Comparison of ENCODE assay signal across 22 cellular contexts in the genomic region with DNA sequence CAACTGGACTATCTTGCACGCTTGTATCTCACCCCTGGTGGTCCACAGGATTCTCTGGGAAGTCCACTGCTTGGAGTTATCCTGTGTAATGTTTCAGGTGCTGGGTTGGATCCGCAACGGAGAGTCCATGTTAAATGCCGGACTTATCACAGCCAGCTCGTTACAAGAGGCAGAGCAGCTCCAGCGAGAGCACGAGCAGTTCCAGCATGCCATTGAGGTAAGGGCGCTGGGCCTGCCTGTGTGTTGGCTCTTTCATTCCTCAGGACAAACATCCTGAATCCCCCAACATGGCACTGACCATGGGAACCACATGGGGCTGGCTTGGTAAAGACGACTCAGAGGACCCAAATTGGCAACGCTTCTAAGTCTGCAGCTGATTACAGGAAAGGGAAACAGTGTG.
A peak's percentile ranks its signal among the peaks of the same experiment; 100 is the strongest.
DNase-seq lines count a peak whose midpoint lies in the region; ATAC-seq and TF ChIP-seq lines count a peak whose summit lies in the region.
"Had no signal": no experiment of that assay in that cellular context is flagged by ENCODE, and none has a peak within 500 bp of the region (broad histone marks: within the 10 kb centered on the region; RNA-seq: fewer than 3 reads in every experiment).

No MANE protein-coding gene starts in this region.

- no peak for DNase-seq in activated CD4-positive, alpha-beta memory T cell treated with anti-CD3 and anti-CD28 coated beads, Interleukin-2, amount 10 ng/mL, durations not matched to agents 7 days and 5 days
- DNase-seq in activated CD4-positive, alpha-beta memory T cell treated with anti-CD3 and anti-CD28 coated beads for 36 hours = no peak
- peak in 1 of 5 donors; percentile 46 for DNase-seq in heart left ventricle
- DNase-seq in cardiac septum (ENCODE audit: low spot score) = no peak
- DNase-seq in dermis blood vessel endothelial cell = peak; percentile 28
- no peak for DNase-seq in nephron progenitor cell
- no peak for DNase-seq in SK-N-SH
- no peak for DNase-seq in aorta
- DNase-seq: Calu3, DMS153, GM23248, NCI-H1092, NCI-H1436, NCI-H187 treated with DMSO at 0.1 percent for 48 hours, NCI-H2107, NCI-H446 treated with DMSO at 0.1 percent for 48 hours, NCI-H526 treated with DMSO at 0.1 percent for 48 hours had no signal

- H3K4me1 ChIP-seq in heart left ventricle (peaks cover 0 to 13% (median 2%) of the 10 kb centered on the region in 12 donors), SK-N-SH (ENCODE audit: control insufficient read depth in 1 of 2, insufficient read depth in 2 of 2, low read depth in 1 of 2, low read length in 1 of 2) (peaks cover 0 to 11% of the 10 kb centered on the region in 2 experiments; a peak in 2 of 4 replicates), aorta (ENCODE audit: control insufficient read depth in 1 of 2, insufficient read depth in 2 of 2, low read length in 2 of 2) (no peaks in the 10 kb centered on the region)
- H3K4me1 ChIP-seq: HAP-1 had no signal

- H3K27me3 ChIP-seq in heart left ventricle (no peaks in the 10 kb centered on the region), SK-N-SH (ENCODE audit: insufficient read depth) (no peaks in the 10 kb centered on the region), aorta (ENCODE audit: control insufficient read depth in 1 of 2, insufficient read depth in 2 of 2, low read length in 1 of 2) (no peaks in the 10 kb centered on the region)

- H3K9me3 ChIP-seq in heart left ventricle (peaks cover 0 to 4% (median 0%) of the 10 kb centered on the region in 12 donors), SK-N-SH (no peaks in the 10 kb centered on the region), aorta (ENCODE audit: control insufficient read depth, low read length) (no peaks in the 10 kb centered on the region)
- H3K9me3 ChIP-seq: HAP-1 had no signal

- no peak overlapping the region for H3K4me3 Mint-ChIP-seq in activated CD4-positive, alpha-beta memory T cell treated with anti-CD3 and anti-CD28 coated beads, Interleukin-2, amount 10 ng/mL, durations not matched to agents 7 days and 5 days
- no peak overlapping the region for H3K4me3 Mint-ChIP-seq in activated CD4-positive, alpha-beta memory T cell treated with anti-CD3 and anti-CD28 coated beads for 36 hours
- no peak overlapping the region for H3K4me3 Mint-ChIP-seq in nephron progenitor cell

- 54 to 77% (median 63%) methylated on average over 3 to 10 of the region's 10 CpGs for WGBS in heart left ventricle, 4 donors
- WGBS in SK-N-SH (ENCODE audit: low lambda C conversion rate) = 94% methylated on average over 7 of the region's 10 CpGs
- 81 to 84% methylated on average over 10 of the region's 10 CpGs for WGBS in aorta, 2 donors

- TF ChIP-seq CTCF in heart left ventricle (IDR thresholded peaks at IDR 0.05) (no peak), nephron progenitor cell (IDR thresholded peaks at IDR 0.05) (no peak), SK-N-SH (IDR thresholded peaks at IDR 0.05) (no peak)

- TF ChIP-seq RAD21 in SK-N-SH (IDR thresholded peaks at IDR 0.05; ENCODE audit: low read length) = no peak

- no peak overlapping the region for H3K9ac ChIP-seq in SK-N-SH
- H3K9ac ChIP-seq: GM23248 had no signal

- ATAC-seq in heart left ventricle (peak; percentile 71 to 80 (median 77)), aorta (ENCODE audit: low FRiP score) (no peak)
- ATAC-seq: HepG2 had no signal

- CTCF ChIA-PET in activated CD4-positive, alpha-beta memory T cell treated with anti-CD3 and anti-CD28 coated beads, Interleukin-2, amount 10 ng/mL, durations not matched to agents 7 days and 5 days (lab: Charles Lee) = interaction anchor here (0.6 to 10.8 kb wide), 7 partner anchors 33 to 443 kb away, joined by 3 to 214 read pairs (median 4); no protein-coding TSS in a partner anchor
- CTCF ChIA-PET in activated CD4-positive, alpha-beta memory T cell treated with anti-CD3 and anti-CD28 coated beads for 36 hours (lab: Charles Lee) = interaction anchor here (1.2 to 10.2 kb wide), 2 partner anchors 33 to 281 kb away, joined by 4 to 138 read pairs; no protein-coding TSS in a partner anchor
- CTCF ChIA-PET in SK-N-SH (lab: Yijun Ruan, JAX) = interaction anchor here (1.0 to 8.6 kb wide), 5 partner anchors 12 to 282 kb away, joined by 3 to 68 read pairs (median 22); no protein-coding TSS in a partner anchor

- H3K4me2 ChIP-seq in SK-N-SH = no peak overlapping the region

- TF ChIP-seq POLR2A in heart left ventricle (IDR thresholded peaks at IDR 0.05) = no peak

- peaks cover 2% of the 10 kb centered on the region for H3K27me3 Mint-ChIP-seq in activated CD4-positive, alpha-beta memory T cell treated with anti-CD3 and anti-CD28 coated beads, Interleukin-2, amount 10 ng/mL, durations not matched to agents 7 days and 5 days
- H3K27me3 Mint-ChIP-seq in activated CD4-positive, alpha-beta memory T cell treated with anti-CD3 and anti-CD28 coated beads for 36 hours = no peaks in the 10 kb centered on the region
- no peaks in the 10 kb centered on the region for H3K27me3 Mint-ChIP-seq in nephron progenitor cell (ENCODE audit: low read depth, poor library complexity)

- H3K4me3 ChIP-seq in heart left ventricle = no peak overlapping the region
- no peak overlapping the region for H3K4me3 ChIP-seq in SK-N-SH (ENCODE audit: low read depth in 2 of 2, low read length in 1 of 2)
- H3K4me3 ChIP-seq in aorta (ENCODE audit: low read length in 2 of 2) = no peak overlapping the region
- H3K4me3 ChIP-seq: GM23248, HAP-1 had no signal

- peak overlapping the region; percentile 81 for H3K27ac Mint-ChIP-seq in activated CD4-positive, alpha-beta memory T cell treated with anti-CD3 and anti-CD28 coated beads, Interleukin-2, amount 10 ng/mL, durations not matched to agents 7 days and 5 days
- no peak overlapping the region for H3K27ac Mint-ChIP-seq in activated CD4-positive, alpha-beta memory T cell treated with anti-CD3 and anti-CD28 coated beads for 36 hours
- peak overlapping the region; percentile 54 for H3K27ac Mint-ChIP-seq in nephron progenitor cell

- H4K20me1 ChIP-seq in SK-N-SH (ENCODE audit: insufficient read depth) = peaks cover 20% of the 10 kb centered on the region

- H2AFZ ChIP-seq in SK-N-SH (ENCODE audit: low read depth) = no peak overlapping the region
- H2AFZ ChIP-seq: GM23248 had no signal

- H3K36me3 Mint-ChIP-seq in activated CD4-positive, alpha-beta memory T cell treated with anti-CD3 and anti-CD28 coated beads, Interleukin-2, amount 10 ng/mL, durations not matched to agents 7 days and 5 days (ENCODE audit: low read depth) = no peaks in the 10 kb centered on the region
- no peaks in the 10 kb centered on the region for H3K36me3 Mint-ChIP-seq in activated CD4-positive, alpha-beta memory T cell treated with anti-CD3 and anti-CD28 coated beads for 36 hours
- H3K36me3 Mint-ChIP-seq in nephron progenitor cell (ENCODE audit: low read depth) = peaks cover 93% of the 10 kb centered on the region
- H3K36me3 Mint-ChIP-seq: CD8-positive, alpha-beta memory T cell had no signal

- H3K36me3 ChIP-seq in heart left ventricle (peaks cover 2 to 100% (median 93%) of the 10 kb centered on the region in 9 donors), SK-N-SH (replicated peaks in 1 of 2; ENCODE audit: control insufficient read depth in 1 of 2, insufficient read depth in 2 of 2, low read length in 1 of 2) (peaks cover 82 to 89% of the 10 kb centered on the region in 2 experiments), aorta (ENCODE audit: control insufficient read depth in 1 of 2, insufficient read depth in 2 of 2, low read length in 1 of 2) (peaks cover 13 to 17% of the 10 kb centered on the region in 2 donors)

- POLR2A ChIA-PET in activated CD4-positive, alpha-beta memory T cell treated with anti-CD3 and anti-CD28 coated beads, Interleukin-2, amount 10 ng/mL, durations not matched to agents 7 days and 5 days (lab: Charles Lee) = interaction anchor here (0.8 to 3.5 kb wide), 14 partner anchors 12 to 637 kb away, joined by 3 to 26 read pairs (median 7); a partner anchor contains a TSS
- POLR2A ChIA-PET in activated CD4-positive, alpha-beta memory T cell treated with anti-CD3 and anti-CD28 coated beads for 36 hours (lab: Charles Lee) = interaction anchor here (0.8 kb wide), 1 partner anchor 261 kb away, joined by 3 read pairs; no protein-coding TSS in a partner anchor
- POLR2A ChIA-PET in SK-N-SH (lab: Yijun Ruan, JAX) = no interaction called here

- no peaks in the 10 kb centered on the region for H3K9me2 ChIP-seq in SK-N-SH

- no peak for TF ChIP-seq EP300 in SK-N-SH (IDR thresholded peaks at IDR 0.05; ENCODE audit: borderline replicate concordance in 1 of 2, low read depth in 1 of 2, low read length in 1 of 2)

- H3K27ac ChIP-seq in heart left ventricle (peak overlapping the region in 7 of 12 donors; percentile 6 to 70 (median 26)), SK-N-SH (ENCODE audit: low read depth in 2 of 2, low read length in 1 of 2) (no peak overlapping the region), aorta (ENCODE audit: low read depth in 1 of 2, low read length in 2 of 2) (no peak overlapping the region)
- H3K27ac ChIP-seq: C4-2B, HL-60 had no signal

- H3K79me2 ChIP-seq in SK-N-SH (ENCODE audit: insufficient read depth) = peaks cover 73% of the 10 kb centered on the region; the same call in 1 of the 2 replicates

- H3F3A ChIP-seq in SK-N-SH (replicated peaks; ENCODE audit: insufficient read depth) = peaks cover 18% of the 10 kb centered on the region

- intact Hi-C loops in activated CD4-positive, alpha-beta memory T cell treated with anti-CD3 and anti-CD28 coated beads for 36 hours (cut with micrococcal nuclease) = no loop called here
- intact Hi-C loops in heart left ventricle (cut with DNase I) (loop anchor here in 5 of 10 donors (5.0 to 10.0 kb wide), 3 partner anchors 372 to 382 kb away; no protein-coding TSS in a partner anchor), cardiac septum (cut with DNase I) (loop anchor here (5.0 kb wide), 1 partner anchor 379 kb away; no protein-coding TSS in a partner anchor), aorta (cut with DNase I) (no loop called here)

- no peaks in the 10 kb centered on the region for H3K9me3 Mint-ChIP-seq in activated CD4-positive, alpha-beta memory T cell treated with anti-CD3 and anti-CD28 coated beads, Interleukin-2, amount 10 ng/mL, durations not matched to agents 7 days and 5 days
- no peaks in the 10 kb centered on the region for H3K9me3 Mint-ChIP-seq in activated CD4-positive, alpha-beta memory T cell treated with anti-CD3 and anti-CD28 coated beads for 36 hours
- no peaks in the 10 kb centered on the region for H3K9me3 Mint-ChIP-seq in nephron progenitor cell
- H3K9me3 Mint-ChIP-seq: CD8-positive, alpha-beta memory T cell had no signal

- H3K4me1 Mint-ChIP-seq in activated CD4-positive, alpha-beta memory T cell treated with anti-CD3 and anti-CD28 coated beads, Interleukin-2, amount 10 ng/mL, durations not matched to agents 7 days and 5 days = peaks cover 51% of the 10 kb centered on the region
- H3K4me1 Mint-ChIP-seq in activated CD4-positive, alpha-beta memory T cell treated with anti-CD3 and anti-CD28 coated beads for 36 hours (ENCODE audit: low read depth) = peaks cover 18% of the 10 kb centered on the region
- H3K4me1 Mint-ChIP-seq in nephron progenitor cell = peaks cover 6% of the 10 kb centered on the region

TF ChIP-seq in SK-N-SH, 30 proteins besides CTCF, POLR2A, EP300 and RAD21 (continues in another document):
- no peak for TF ChIP-seq CHD2 (IDR thresholded peaks at IDR 0.05; ENCODE audit: low read length, partially characterized antibody)
- TF ChIP-seq RFX5 (IDR thresholded peaks at IDR 0.05; ENCODE audit: low read length) = no peak
- TF ChIP-seq POLR2AphosphoS5 (IDR thresholded peaks at IDR 0.05; ENCODE audit: low read depth, low read length) = no peak
- TF ChIP-seq YY1 (IDR thresholded peaks at IDR 0.05; ENCODE audit: low read depth) = no peak

Comparison
In these comparisons a context has a peak if more than half of its experiments do, and no peak if none do; other contexts are left out.
1. H3K27ac ChIP-seq: peak in heart left ventricle (7 of 12); none in SK-N-SH (0 of 2) and aorta (0 of 2).